In genomic region chr22:17978027-17978426, GRCh38 we compare ENCODE assay signal across 30 cellular contexts.
"Had no signal": no experiment of that assay in that cellular context is flagged by ENCODE, and none has a peak within 500 bp of the region (broad histone marks: within the 10 kb centered on the region; RNA-seq: fewer than 3 reads in every experiment).

No MANE protein-coding gene starts in this region.

- H3K27me3 ChIP-seq: adrenal gland, body of pancreas, gastroesophageal sphincter had no signal

- H3K36me3 Mint-ChIP-seq: activated naive CD4-positive, alpha-beta T cell treated with anti-CD3 and anti-CD28 coated beads, Interleukin-2, amount 50 U/mL, for 24 hours had no signal

- DNase-seq: activated CD4-positive, alpha-beta memory T cell treated with anti-CD3 and anti-CD28 coated beads for 36 hours; activated CD4-positive, alpha-beta T cell treated with anti-CD3 and anti-CD28 coated beads for 36 hours; activated CD4-positive, alpha-beta T cell treated with anti-CD3 and anti-CD28 coated beads, Interleukin-2, amount 10 ng/mL, durations not matched to agents 24 days and 14 days; activated CD4-positive, CD25-positive, alpha-beta regulatory T cell; activated CD4-positive, CD25-positive, alpha-beta regulatory T cell treated with anti-CD3 and anti-CD28 coated beads, Interleukin-2, amount 50 U/mL, for 72 hours; activated CD8-positive, alpha-beta memory T cell treated with anti-CD3 and anti-CD28 coated beads, Interleukin-2, amount 10 ng/mL, durations not matched to agents 7 days and 5 days; activated CD8-positive, alpha-beta memory T cell treated with anti-CD3 and anti-CD28 coated beads, Interleukin-2, amount 50 U/mL, for 4 hours; activated CD8-positive, alpha-beta T cell treated with anti-CD3 and anti-CD28 coated beads, Interleukin-2, amount 10 ng/mL, durations not matched to agents 7 days and 5 days; activated effector memory CD4-positive, alpha-beta T cell treated with anti-CD3 and anti-CD28 coated beads, Interleukin-2, amount 50 U/mL, for 16 hours; activated naive CD4-positive, alpha-beta T cell treated with anti-CD3 and anti-CD28 coated beads for 36 hours; activated naive CD8-positive, alpha-beta T cell treated with anti-CD3 and anti-CD28 coated beads for 36 hours; activated naive CD8-positive, alpha-beta T cell treated with anti-CD3 and anti-CD28 coated beads, Interleukin-2, amount 50 U/mL, for 24 hours; activated T-cell treated with anti-CD3 and anti-CD28 coated beads, Interleukin-2, amount 50 U/mL, for 1 hour; activated T-cell treated with anti-CD3 and anti-CD28 coated beads, Interleukin-2, amount 50 U/mL, for 48 hours; adrenal gland; amygdala; aorta; body of pancreas; caudate nucleus; effector memory CD4-positive, alpha-beta T cell; endodermal cell; foreskin fibroblast; head of caudate nucleus; T-helper 2 cell; WERI-Rb-1 had no signal

- H3K27me3 Mint-ChIP-seq: activated CD4-positive, alpha-beta memory T cell treated with anti-CD3 and anti-CD28 coated beads for 36 hours; activated CD4-positive, alpha-beta T cell treated with anti-CD3 and anti-CD28 coated beads for 36 hours; activated CD4-positive, alpha-beta T cell treated with anti-CD3 and anti-CD28 coated beads, Interleukin-2, amount 10 ng/mL, durations not matched to agents 24 days and 14 days; activated CD8-positive, alpha-beta memory T cell treated with anti-CD3 and anti-CD28 coated beads, Interleukin-2, amount 10 ng/mL, durations not matched to agents 7 days and 5 days; activated naive CD4-positive, alpha-beta T cell treated with anti-CD3 and anti-CD28 coated beads, Interleukin-2, amount 50 U/mL, for 24 hours; activated naive CD8-positive, alpha-beta T cell treated with anti-CD3 and anti-CD28 coated beads for 36 hours; activated naive CD8-positive, alpha-beta T cell treated with anti-CD3 and anti-CD28 coated beads, Interleukin-2, amount 50 U/mL, for 24 hours had no signal

- H3K27ac Mint-ChIP-seq: activated CD4-positive, alpha-beta memory T cell treated with anti-CD3 and anti-CD28 coated beads for 36 hours; activated CD4-positive, alpha-beta T cell treated with anti-CD3 and anti-CD28 coated beads for 36 hours; activated CD4-positive, alpha-beta T cell treated with anti-CD3 and anti-CD28 coated beads, Interleukin-2, amount 10 ng/mL, durations not matched to agents 24 days and 14 days; activated CD8-positive, alpha-beta memory T cell treated with anti-CD3 and anti-CD28 coated beads, Interleukin-2, amount 10 ng/mL, durations not matched to agents 7 days and 5 days; activated CD8-positive, alpha-beta T cell treated with anti-CD3 and anti-CD28 coated beads, Interleukin-2, amount 10 ng/mL, durations not matched to agents 7 days and 5 days; activated naive CD4-positive, alpha-beta T cell treated with anti-CD3 and anti-CD28 coated beads for 36 hours; activated naive CD4-positive, alpha-beta T cell treated with anti-CD3 and anti-CD28 coated beads, Interleukin-2, amount 50 U/mL, for 24 hours; activated naive CD8-positive, alpha-beta T cell treated with anti-CD3 and anti-CD28 coated beads for 36 hours; activated naive CD8-positive, alpha-beta T cell treated with anti-CD3 and anti-CD28 coated beads, Interleukin-2, amount 50 U/mL, for 24 hours; activated T-helper 1 cell treated with anti-CD3 and anti-CD28 coated beads, Interleukin-12 subunit alpha, Interleukin-12 subunit beta, Interleukin-2, Interleukin-4 antibody, amounts not matched to agents 30 ng/mL and 10 ng/mL and 1 ng/mL, durations not matched to agents 14 hours and 24 hours and 36 hours; activated T-helper 2 cell treated with anti-CD3 and anti-CD28 coated beads, Interferon-gamma antibody, Interleukin-2, Interleukin-4, amounts not matched to agents 10 μg/mL and 5 μg/mL and 100 μg/mL, durations not matched to agents 14 hours and 24 hours and 36 hours; endodermal cell had no signal

- H3K36me3 ChIP-seq: adrenal gland, gastroesophageal sphincter, WERI-Rb-1 had no signal

- H3K4me3 Mint-ChIP-seq: activated CD4-positive, alpha-beta memory T cell treated with anti-CD3 and anti-CD28 coated beads for 36 hours; activated CD4-positive, alpha-beta T cell treated with anti-CD3 and anti-CD28 coated beads for 36 hours; activated CD4-positive, alpha-beta T cell treated with anti-CD3 and anti-CD28 coated beads, Interleukin-2, amount 10 ng/mL, durations not matched to agents 24 days and 14 days; activated CD8-positive, alpha-beta memory T cell treated with anti-CD3 and anti-CD28 coated beads, Interleukin-2, amount 10 ng/mL, durations not matched to agents 7 days and 5 days; activated CD8-positive, alpha-beta T cell treated with anti-CD3 and anti-CD28 coated beads, Interleukin-2, amount 10 ng/mL, durations not matched to agents 7 days and 5 days; activated naive CD4-positive, alpha-beta T cell treated with anti-CD3 and anti-CD28 coated beads for 36 hours; activated naive CD4-positive, alpha-beta T cell treated with anti-CD3 and anti-CD28 coated beads, Interleukin-2, amount 50 U/mL, for 24 hours; activated naive CD8-positive, alpha-beta T cell treated with anti-CD3 and anti-CD28 coated beads for 36 hours; activated naive CD8-positive, alpha-beta T cell treated with anti-CD3 and anti-CD28 coated beads, Interleukin-2, amount 50 U/mL, for 24 hours; activated T-helper 1 cell treated with anti-CD3 and anti-CD28 coated beads, Interleukin-12 subunit alpha, Interleukin-12 subunit beta, Interleukin-2, Interleukin-4 antibody, amounts not matched to agents 30 ng/mL and 10 ng/mL and 1 ng/mL, durations not matched to agents 14 hours and 24 hours and 36 hours; endodermal cell had no signal

- H3K9me3 Mint-ChIP-seq: activated CD4-positive, alpha-beta memory T cell treated with anti-CD3 and anti-CD28 coated beads for 36 hours; activated CD4-positive, alpha-beta T cell treated with anti-CD3 and anti-CD28 coated beads, Interleukin-2, amount 10 ng/mL, durations not matched to agents 24 days and 14 days; activated naive CD4-positive, alpha-beta T cell treated with anti-CD3 and anti-CD28 coated beads for 36 hours; activated naive CD4-positive, alpha-beta T cell treated with anti-CD3 and anti-CD28 coated beads, Interleukin-2, amount 50 U/mL, for 24 hours; activated naive CD8-positive, alpha-beta T cell treated with anti-CD3 and anti-CD28 coated beads for 36 hours; activated naive CD8-positive, alpha-beta T cell treated with anti-CD3 and anti-CD28 coated beads, Interleukin-2, amount 50 U/mL, for 24 hours; activated T-helper 1 cell treated with anti-CD3 and anti-CD28 coated beads, Interleukin-12 subunit alpha, Interleukin-12 subunit beta, Interleukin-2, Interleukin-4 antibody, amounts not matched to agents 30 ng/mL and 10 ng/mL and 1 ng/mL, durations not matched to agents 14 hours and 24 hours and 36 hours; activated T-helper 2 cell treated with anti-CD3 and anti-CD28 coated beads, Interferon-gamma antibody, Interleukin-2, Interleukin-4, amounts not matched to agents 10 μg/mL and 5 μg/mL and 100 μg/mL, durations not matched to agents 14 hours and 24 hours and 36 hours had no signal

- H3K27ac ChIP-seq: adrenal gland, body of pancreas, gastroesophageal sphincter, WERI-Rb-1 had no signal

- ATAC-seq: activated CD4-positive, alpha-beta T cell treated with anti-CD3 and anti-CD28 coated beads for 36 hours; activated CD8-positive, alpha-beta memory T cell treated with anti-CD3 and anti-CD28 coated beads, Interleukin-2, amount 10 ng/mL, durations not matched to agents 7 days and 5 days; activated CD8-positive, alpha-beta T cell treated with anti-CD3 and anti-CD28 coated beads, Interleukin-2, amount 10 ng/mL, durations not matched to agents 7 days and 5 days; activated naive CD8-positive, alpha-beta T cell treated with anti-CD3 and anti-CD28 coated beads, Interleukin-2, amount 50 U/mL, for 24 hours; body of pancreas; esophagus mucosa; gastroesophageal sphincter had no signal

- H3K9me3 ChIP-seq: adrenal gland, body of pancreas, gastroesophageal sphincter had no signal

- H3K4me3 ChIP-seq: adrenal gland, body of pancreas, gastroesophageal sphincter had no signal
